ENCODE assay signal across 11 cellular contexts in genomic region chr22:38239101-38239761, GRCh38. TPM values are rescaled to one million over a fixed set of nuclear protein-coding genes. Genes with fewer than 3 reads are reported as not detected.
DNase-seq lines count a peak whose midpoint lies in the region; ATAC-seq and TF ChIP-seq lines count a peak whose summit lies in the region.
"Had no signal": no experiment of that assay in that cellular context is flagged by ENCODE, and none has a peak within 500 bp of the region (broad histone marks: within the 10 kb centered on the region; RNA-seq: fewer than 3 reads in every experiment).

No MANE protein-coding gene starts in this region.

- H3K9me3 ChIP-seq in SK-N-SH, result no peaks in the 10 kb centered on the region

- no peaks in the 10 kb centered on the region for H4K20me1 ChIP-seq in SK-N-SH (ENCODE audit: insufficient read depth)

- peaks cover 4% of the 10 kb centered on the region for H3K4me1 Mint-ChIP-seq in activated T-helper 2 cell treated with anti-CD3 and anti-CD28 coated beads, Interferon-gamma antibody, Interleukin-2, Interleukin-4, amounts not matched to agents 10 μg/mL and 5 μg/mL and 100 μg/mL, durations not matched to agents 14 hours and 24 hours and 36 hours (ENCODE audit: low read depth)

- peaks cover 14% of the 10 kb centered on the region for H3K36me3 Mint-ChIP-seq in activated T-helper 2 cell treated with anti-CD3 and anti-CD28 coated beads, Interferon-gamma antibody, Interleukin-2, Interleukin-4, amounts not matched to agents 10 μg/mL and 5 μg/mL and 100 μg/mL, durations not matched to agents 14 hours and 24 hours and 36 hours (ENCODE audit: low read depth)

- peaks cover 6% of the 10 kb centered on the region for H3K79me2 ChIP-seq in SK-N-SH (ENCODE audit: insufficient read depth)
- H3K79me2 ChIP-seq: parathyroid adenoma had no signal

- no peak overlapping the region for H3K4me3 Mint-ChIP-seq in activated T-helper 2 cell treated with anti-CD3 and anti-CD28 coated beads, Interferon-gamma antibody, Interleukin-2, Interleukin-4, amounts not matched to agents 10 μg/mL and 5 μg/mL and 100 μg/mL, durations not matched to agents 14 hours and 24 hours and 36 hours (ENCODE audit: low read depth)
- H3K4me3 Mint-ChIP-seq: IgD-negative memory B cell had no signal

- 44% methylated on average over 12 of the region's 14 CpGs for WGBS in SK-N-SH (ENCODE audit: low lambda C conversion rate)

- no peaks in the 10 kb centered on the region for H3K9me2 ChIP-seq in SK-N-SH

- no peak overlapping the region for H3K4me3 ChIP-seq in SK-N-SH (ENCODE audit: low read depth in 2 of 2, low read length in 1 of 2)

- ATAC-seq in omental fat pad (ENCODE audit: low FRiP score), result peak; percentile 39
- ATAC-seq in activated CD4-positive, CD25-positive, alpha-beta regulatory T cell treated with anti-CD3 and anti-CD28 coated beads, Interleukin-2, amount 50 U/mL, for 24 hours, result no peak

- no peaks in the 10 kb centered on the region for H3K27me3 Mint-ChIP-seq in activated T-helper 2 cell treated with anti-CD3 and anti-CD28 coated beads, Interferon-gamma antibody, Interleukin-2, Interleukin-4, amounts not matched to agents 10 μg/mL and 5 μg/mL and 100 μg/mL, durations not matched to agents 14 hours and 24 hours and 36 hours (ENCODE audit: low read depth)
- H3K27me3 Mint-ChIP-seq: IgD-negative memory B cell had no signal

- intact Hi-C loops in activated T-helper 2 cell treated with anti-CD3 and anti-CD28 coated beads, Interferon-gamma antibody, Interleukin-2, Interleukin-4, amounts not matched to agents 10 μg/mL and 5 μg/mL and 100 μg/mL, durations not matched to agents 14 hours and 24 hours and 36 hours (cut with micrococcal nuclease), result no loop called here

- H3K36me3 ChIP-seq in SK-N-SH (replicated peaks in 1 of 2; ENCODE audit: control insufficient read depth in 1 of 2, insufficient read depth in 2 of 2, low read length in 1 of 2), result peaks cover 0 to 3% of the 10 kb centered on the region in 2 experiments

- peak; percentile 79 for DNase-seq in AG09319 (ENCODE audit: extremely low read depth, low read depth)
- DNase-seq in SK-N-SH, result no peak
- DNase-seq in fibroblast of the conjunctiva (ENCODE audit: low read depth), result peak; percentile 70
- no peak for DNase-seq in omental fat pad (ENCODE audit: low spot score)
- DNase-seq in activated T-helper 2 cell treated with anti-CD3 and anti-CD28 coated beads, Interferon-gamma antibody, Interleukin-2, Interleukin-4, amounts not matched to agents 10 μg/mL and 5 μg/mL and 100 μg/mL, durations not matched to agents 14 hours and 24 hours and 36 hours (ENCODE audit: low spot score), result no peak
- DNase-seq in stimulated activated naive CD4-positive, alpha-beta T cell treated with Interleukin-2 at 50 U/mL for 16 hours (lab: John Stamatoyannopoulos, UW), result no peak
- no peak for DNase-seq in GDM1 (lab: John Stamatoyannopoulos, UW)
- DNase-seq: activated CD4-positive, alpha-beta T cell treated with anti-CD3 and anti-CD28 coated beads, Interleukin-2, amount 50 U/mL, for 4 hours had no signal

- no peak for TF ChIP-seq EP300 in SK-N-SH (IDR thresholded peaks at IDR 0.05; ENCODE audit: borderline replicate concordance in 1 of 2, low read depth in 1 of 2, low read length in 1 of 2)

- no peak overlapping the region for H3K27ac Mint-ChIP-seq in activated T-helper 2 cell treated with anti-CD3 and anti-CD28 coated beads, Interferon-gamma antibody, Interleukin-2, Interleukin-4, amounts not matched to agents 10 μg/mL and 5 μg/mL and 100 μg/mL, durations not matched to agents 14 hours and 24 hours and 36 hours
- H3K27ac Mint-ChIP-seq: IgD-negative memory B cell had no signal

- H3K27ac ChIP-seq in SK-N-SH (ENCODE audit: low read depth in 2 of 2, low read length in 1 of 2), result peak overlapping the region in 1 of 2 experiments; percentile 92; a peak in 2 of 4 replicates
- H3K27ac ChIP-seq: parathyroid adenoma had no signal

- POLR2A ChIA-PET in SK-N-SH (lab: Yijun Ruan, JAX), result no interaction called here

- H3F3A ChIP-seq in SK-N-SH (replicated peaks; ENCODE audit: insufficient read depth), result peaks cover 11% of the 10 kb centered on the region

- H3K9ac ChIP-seq in SK-N-SH, result peak overlapping the region; percentile 44; the same call in 1 of the 2 replicates
- H3K9ac ChIP-seq: parathyroid adenoma had no signal

- no peaks in the 10 kb centered on the region for H3K27me3 ChIP-seq in SK-N-SH (ENCODE audit: insufficient read depth)

- peak overlapping the region; percentile 59 for H3K4me2 ChIP-seq in SK-N-SH

- peak; percentile 38 for TF ChIP-seq CTCF in AG09319 (IDR thresholded peaks at IDR 0.05; ENCODE audit: low read depth, low read length)
- TF ChIP-seq CTCF in SK-N-SH (IDR thresholded peaks at IDR 0.05), result peak; percentile 15; the same call in 1 of the 2 replicates
- no peak for TF ChIP-seq CTCF in omental fat pad (IDR thresholded peaks at IDR 0.05)

- no peaks in the 10 kb centered on the region for H3K9me3 Mint-ChIP-seq in activated T-helper 2 cell treated with anti-CD3 and anti-CD28 coated beads, Interferon-gamma antibody, Interleukin-2, Interleukin-4, amounts not matched to agents 10 μg/mL and 5 μg/mL and 100 μg/mL, durations not matched to agents 14 hours and 24 hours and 36 hours
- H3K9me3 Mint-ChIP-seq: IgD-negative memory B cell had no signal

- H2AFZ ChIP-seq in SK-N-SH (ENCODE audit: low read depth), result no peak overlapping the region
- H2AFZ ChIP-seq: parathyroid adenoma had no signal

- H3K4me1 ChIP-seq in SK-N-SH (ENCODE audit: control insufficient read depth in 1 of 2, insufficient read depth in 2 of 2, low read depth in 1 of 2, low read length in 1 of 2), result peaks cover 16 to 24% of the 10 kb centered on the region in 2 experiments; a peak in 2 of 4 replicates
- H3K4me1 ChIP-seq: parathyroid adenoma had no signal

- TF ChIP-seq RAD21 in SK-N-SH (IDR thresholded peaks at IDR 0.05; ENCODE audit: low read length), result no peak

- CTCF ChIA-PET in SK-N-SH (lab: Yijun Ruan, JAX), result interaction anchor here (1.1 kb wide), 1 partner anchor 22 kb away, joined by 3 read pairs; no protein-coding TSS in a partner anchor

TF ChIP-seq in SK-N-SH, 30 proteins besides CTCF, POLR2A, EP300 and RAD21 (continues in another document):
- TF ChIP-seq EZH2phosphoT487 (IDR thresholded peaks at IDR 0.05; ENCODE audit: borderline replicate concordance, low read depth), result no peak
- TF ChIP-seq RFX5 (IDR thresholded peaks at IDR 0.05; ENCODE audit: low read length), result no peak
- TF ChIP-seq YY1 (IDR thresholded peaks at IDR 0.05; ENCODE audit: low read depth), result no peak
- no peak for TF ChIP-seq FOXJ3 (CRISPR knock-in tag; IDR thresholded peaks at IDR 0.05)
- no peak for TF ChIP-seq POLR2AphosphoS5 (IDR thresholded peaks at IDR 0.05; ENCODE audit: low read depth, low read length)
- TF ChIP-seq TCF12 (IDR thresholded peaks at IDR 0.05), result peak; percentile 64
- TF ChIP-seq PBX3 (IDR thresholded peaks at IDR 0.05), result 0 out of 2 replicates have a peak, but pooled peaks have one; percentile 16
- no peak for TF ChIP-seq USF2 (IDR thresholded peaks at IDR 0.05; ENCODE audit: borderline replicate concordance, low read depth, low read length)
- TF ChIP-seq GABPA (IDR thresholded peaks at IDR 0.05; ENCODE audit: low read depth), result no peak
- TF ChIP-seq MAX (IDR thresholded peaks at IDR 0.05; ENCODE audit: low read depth), result 0 out of 2 replicates have a peak, but pooled peaks have one; percentile 36
- peak; percentile 42; the same call in 1 of the 2 replicates for TF ChIP-seq FOSL2 (IDR thresholded peaks at IDR 0.05; ENCODE audit: borderline replicate concordance, low read depth)

RNA-seq across cellular contexts. Expression of gene TMEM184B, which starts 33.6 kb away (rescaled TPM):
- 17.4 and 25.3 TPM in 2 replicates for polyA plus RNA-seq in SK-N-SH (2012; rRNA removed)
- polyA plus RNA-seq in SK-N-SH (2012; cell fraction: cytosol; rRNA removed), result 13.1 and 18.7 TPM in 2 replicates
- polyA plus RNA-seq in SK-N-SH (2012; cell fraction: nucleus; rRNA removed), result 42.9 and 45.0 TPM in 2 replicates
- total RNA-seq in omental fat pad, result 10 to 100 TPM; 41.2 to 86.4 (median 48.6) TPM
- 34.8 and 35.8 TPM in 2 replicates for total RNA-seq in activated T-helper 2 cell treated with anti-CD3 and anti-CD28 coated beads, Interferon-gamma antibody, Interleukin-2, Interleukin-4, amounts not matched to agents 10 μg/mL and 5 μg/mL and 100 μg/mL, durations not matched to agents 14 hours and 24 hours and 36 hours

RNA-seq across cellular contexts. Expression of gene MAFF, which starts 37.4 kb away (rescaled TPM):
- polyA plus RNA-seq in SK-N-SH (2012; rRNA removed), result 7.9 and 8.2 TPM in 2 replicates
- polyA plus RNA-seq in SK-N-SH (2012; cell fraction: cytosol; rRNA removed), result 7.0 and 7.4 TPM in 2 replicates
- 9.6 and 10.1 TPM in 2 replicates for polyA plus RNA-seq in SK-N-SH (2012; cell fraction: nucleus; rRNA removed)
- total RNA-seq in omental fat pad, result 100 to 1,000 TPM in 3 of 4 donors, 10 to 100 TPM in 1; 73.9 to 334 (median 202) TPM
- 13.5 and 15.3 TPM in 2 replicates for total RNA-seq in activated T-helper 2 cell treated with anti-CD3 and anti-CD28 coated beads, Interferon-gamma antibody, Interleukin-2, Interleukin-4, amounts not matched to agents 10 μg/mL and 5 μg/mL and 100 μg/mL, durations not matched to agents 14 hours and 24 hours and 36 hours

RNA-seq across cellular contexts. Expression of gene PLA2G6, which starts 57.6 kb away (rescaled TPM):
- 10.5 and 14.5 TPM in 2 replicates for polyA plus RNA-seq in SK-N-SH (2012; rRNA removed)
- polyA plus RNA-seq in SK-N-SH (2012; cell fraction: cytosol; rRNA removed), result 1.7 and 2.8 TPM in 2 replicates
- 89.3 and 95.1 TPM in 2 replicates for polyA plus RNA-seq in SK-N-SH (2012; cell fraction: nucleus; rRNA removed)
- 10 to 100 TPM; 30.8 to 58.5 (median 45.1) TPM for total RNA-seq in omental fat pad
- 32.8 and 36.0 TPM in 2 replicates for total RNA-seq in activated T-helper 2 cell treated with anti-CD3 and anti-CD28 coated beads, Interferon-gamma antibody, Interleukin-2, Interleukin-4, amounts not matched to agents 10 μg/mL and 5 μg/mL and 100 μg/mL, durations not matched to agents 14 hours and 24 hours and 36 hours

Comparison
In these comparisons a context has a peak if more than half of its experiments do, and no peak if none do; other contexts are left out.
1. DNase-seq: peak in AG09319 (single experiment) and fibroblast of the conjunctiva (single experiment); none in SK-N-SH (single experiment), omental fat pad (single experiment), activated T-helper 2 cell treated with anti-CD3 and anti-CD28 coated beads, Interferon-gamma antibody, Interleukin-2, Interleukin-4, amounts not matched to agents 10 μg/mL and 5 μg/mL and 100 μg/mL, durations not matched to agents 14 hours and 24 hours and 36 hours (single experiment), stimulated activated naive CD4-positive, alpha-beta T cell treated with Interleukin-2 at 50 U/mL for 16 hours (single experiment) and GDM1 (single experiment).
2. CTCF ChIP-seq: peak in AG09319 (single experiment) and SK-N-SH (single experiment); none in omental fat pad (0 of 3).